ENCODE assay signal across 20 cellular contexts in genomic region chr2:55033921-55034320, GRCh38. TPM values are rescaled to one million over a fixed set of nuclear protein-coding genes. Genes with fewer than 3 reads are reported as not detected.
A peak's percentile ranks its signal among the peaks of the same experiment; 100 is the strongest.
DNase-seq lines count a peak whose midpoint lies in the region; ATAC-seq, FAIRE-seq and TF ChIP-seq lines count a peak whose summit lies in the region.
"Had no signal": no experiment of that assay in that cellular context is flagged by ENCODE, and none has a peak within 500 bp of the region (broad histone marks: within the 10 kb centered on the region; RNA-seq: fewer than 3 reads in every experiment).

No MANE protein-coding gene starts in this region.

- H3K79me2 ChIP-seq in endothelial cell of umbilical vein (ENCODE audit: control insufficient read depth, insufficient read depth, low read length) = peaks cover 100% of the 10 kb centered on the region

- no peak for TF ChIP-seq POLR2A in endothelial cell of umbilical vein (IDR thresholded peaks at IDR 0.05; ENCODE audit: low read depth, low read length)

- intact Hi-C loops in CD8-positive, alpha-beta T cell (cut with DNase I, micrococcal nuclease) = loop anchor here in 1 of 2 experiments (2.0 kb wide), 1 partner anchor 15 kb away; no protein-coding TSS in a partner anchor
- intact Hi-C loops in endothelial cell of umbilical vein (cut with micrococcal nuclease) = no loop called here
- intact Hi-C loops in activated CD8-positive, alpha-beta T cell treated with anti-CD3 and anti-CD28 coated beads for 36 hours (cut with micrococcal nuclease) = no loop called here

- peaks cover 13% of the 10 kb centered on the region for H3K9me3 Mint-ChIP-seq in CD8-positive, alpha-beta T cell
- peaks cover 15% of the 10 kb centered on the region for H3K9me3 Mint-ChIP-seq in activated CD8-positive, alpha-beta T cell treated with anti-CD3 and anti-CD28 coated beads for 36 hours

- 0 out of 22 replicates have a peak overlapping the region, but pooled peaks of 1 of the 11 experiments have one; percentile 12 for H3K27ac ChIP-seq in BLaER1 treated with 17β-estradiol and CSF1 and Interleukin-3, amounts not matched to agents 10 nM and 100 nM
- no peak overlapping the region for H3K27ac ChIP-seq in CD8-positive, alpha-beta T cell (ENCODE audit: low read depth, low read length)
- H3K27ac ChIP-seq in endothelial cell of umbilical vein (ENCODE audit: insufficient read depth, low read depth, low read length) = no peak overlapping the region
- H3K27ac ChIP-seq: SK-N-MC had no signal

- peak overlapping the region in 6 of 11 experiments; percentile 27 to 72 (median 53); a peak in 11 of 22 replicates for H3K4me2 ChIP-seq in BLaER1 treated with 17β-estradiol and CSF1 and Interleukin-3, amounts not matched to agents 10 nM and 100 nM
- H3K4me2 ChIP-seq in endothelial cell of umbilical vein (ENCODE audit: insufficient read depth, low read length) = peak overlapping the region; percentile 5

- peak; percentile 7 for ATAC-seq in CD8-positive, alpha-beta T cell
- ATAC-seq in T-helper 17 cell (no peak), GM18870 (IDR thresholded peaks at IDR 0.05; ENCODE audit: unreplicated experiment) (no peak), GM19324 (IDR thresholded peaks at IDR 0.05; ENCODE audit: low FRiP score, unreplicated experiment) (no peak)
- ATAC-seq in activated CD8-positive, alpha-beta T cell treated with anti-CD3 and anti-CD28 coated beads for 36 hours = no peak

- no TSS peak for BruUV-seq in endothelial cell of umbilical vein (replicated peaks; lab: Mats Ljungman, UMichigan)

- H3K4me3 Mint-ChIP-seq in CD8-positive, alpha-beta T cell = no peak overlapping the region
- no peak overlapping the region for H3K4me3 Mint-ChIP-seq in T-helper 17 cell
- H3K4me3 Mint-ChIP-seq in activated CD8-positive, alpha-beta T cell treated with anti-CD3 and anti-CD28 coated beads for 36 hours = no peak overlapping the region
- H3K4me3 Mint-ChIP-seq: H9 had no signal

- peaks cover 70% of the 10 kb centered on the region for H3K4me1 Mint-ChIP-seq in CD8-positive, alpha-beta T cell (ENCODE audit: low read depth)
- H3K4me1 Mint-ChIP-seq in T-helper 17 cell = peaks cover 16% of the 10 kb centered on the region
- H3K4me1 Mint-ChIP-seq in activated CD8-positive, alpha-beta T cell treated with anti-CD3 and anti-CD28 coated beads for 36 hours (ENCODE audit: low read depth) = peaks cover 63% of the 10 kb centered on the region

- TF ChIP-seq CTCF in CD8-positive, alpha-beta T cell (IDR thresholded peaks at IDR 0.05) = no peak
- no peak for TF ChIP-seq CTCF in endothelial cell of umbilical vein (IDR thresholded peaks at IDR 0.05; ENCODE audit: extremely low read depth in 1 of 2, insufficient read depth in 1 of 2, low read depth in 1 of 2, low read length in 2 of 2)
- no peak for TF ChIP-seq CTCF in activated CD8-positive, alpha-beta T cell treated with anti-CD3 and anti-CD28 coated beads for 36 hours (IDR thresholded peaks at IDR 0.05)

- peaks cover 4 to 81% (median 37%) of the 10 kb centered on the region in 10 experiments; a peak in 19 of 20 replicates for H3K4me1 ChIP-seq in BLaER1 treated with 17β-estradiol and CSF1 and Interleukin-3, amounts not matched to agents 10 nM and 100 nM
- H3K4me1 ChIP-seq in CD8-positive, alpha-beta T cell (ENCODE audit: insufficient read depth, low read length) = peaks cover 18% of the 10 kb centered on the region
- H3K4me1 ChIP-seq in endothelial cell of umbilical vein (ENCODE audit: control insufficient read depth, extremely low read depth, insufficient read depth, low read length) = peaks cover 6% of the 10 kb centered on the region

- no peaks in the 10 kb centered on the region for H3K9me1 ChIP-seq in endothelial cell of umbilical vein (replicated peaks; ENCODE audit: control insufficient read depth, extremely low read depth, insufficient read depth, low read length)

- H2AFZ ChIP-seq in endothelial cell of umbilical vein (ENCODE audit: low read depth, low read length) = no peak overlapping the region
- H2AFZ ChIP-seq: GM23248 had no signal

- no peak for FAIRE-seq in endothelial cell of umbilical vein (lab: Jason Lieb, UNC)

- H3K36me3 ChIP-seq in BLaER1 treated with 17β-estradiol and CSF1 and Interleukin-3, amounts not matched to agents 10 nM and 100 nM = peaks cover 0 to 89% (median 63%) of the 10 kb centered on the region in 11 experiments; a peak in 20 of 22 replicates
- H3K36me3 ChIP-seq in CD8-positive, alpha-beta T cell (ENCODE audit: insufficient read depth, low read length) = no peaks in the 10 kb centered on the region
- no peaks in the 10 kb centered on the region for H3K36me3 ChIP-seq in endothelial cell of umbilical vein (ENCODE audit: control insufficient read depth in 2 of 2, extremely low read depth in 1 of 2, insufficient read depth in 2 of 2, low read length in 2 of 2)

- dilution Hi-C loops in endothelial cell of umbilical vein (cut with MboI; ENCODE audit: extremely low pct_ligation_motif_present, low sequenced_read_pairs) = no loop called here

- peaks cover 19% of the 10 kb centered on the region for H3K36me3 Mint-ChIP-seq in CD8-positive, alpha-beta T cell
- no peaks in the 10 kb centered on the region for H3K36me3 Mint-ChIP-seq in T-helper 17 cell (ENCODE audit: low read depth)
- H3K36me3 Mint-ChIP-seq in activated CD8-positive, alpha-beta T cell treated with anti-CD3 and anti-CD28 coated beads for 36 hours (ENCODE audit: low read depth) = peaks cover 35% of the 10 kb centered on the region

- no peak overlapping the region for H3K9ac ChIP-seq in BLaER1 treated with 17β-estradiol and CSF1 and Interleukin-3, amounts not matched to agents 10 nM and 100 nM
- H3K9ac ChIP-seq in endothelial cell of umbilical vein (replicated peaks; ENCODE audit: extremely low read depth, insufficient read depth, low read length) = no peak overlapping the region
- H3K9ac ChIP-seq: GM23248 had no signal

- H3K9me3 ChIP-seq in BLaER1 treated with 17β-estradiol and CSF1 and Interleukin-3, amounts not matched to agents 10 nM and 100 nM (replicated peaks in 1 of 11) = peaks cover 25 to 48% (median 42%) of the 10 kb centered on the region in 11 experiments
- no peaks in the 10 kb centered on the region for H3K9me3 ChIP-seq in CD8-positive, alpha-beta T cell (ENCODE audit: low read length)
- no peaks in the 10 kb centered on the region for H3K9me3 ChIP-seq in T-helper 17 cell (ENCODE audit: control insufficient read depth, low read length, poor library complexity, severe bottlenecking)
- no peaks in the 10 kb centered on the region for H3K9me3 ChIP-seq in endothelial cell of umbilical vein (replicated peaks; ENCODE audit: control insufficient read depth, insufficient read depth, low read length)

- peak overlapping the region in 1 of 10 experiments; percentile 22; a peak in 1 of 20 replicates for H3K4me3 ChIP-seq in BLaER1 treated with 17β-estradiol and CSF1 and Interleukin-3, amounts not matched to agents 10 nM and 100 nM
- H3K4me3 ChIP-seq in CD8-positive, alpha-beta T cell (ENCODE audit: low read depth, low read length) = no peak overlapping the region
- no peak overlapping the region for H3K4me3 ChIP-seq in endothelial cell of umbilical vein (replicated peaks in 1 of 3; ENCODE audit: insufficient read depth in 1 of 3, low read depth in 1 of 3, low read length in 3 of 3)
- H3K4me3 ChIP-seq: GM23248, SK-N-MC had no signal

- no peak overlapping the region for H3K27ac Mint-ChIP-seq in CD8-positive, alpha-beta T cell
- H3K27ac Mint-ChIP-seq in T-helper 17 cell = peak overlapping the region; percentile 27
- no peak overlapping the region for H3K27ac Mint-ChIP-seq in activated CD8-positive, alpha-beta T cell treated with anti-CD3 and anti-CD28 coated beads for 36 hours

- H3K27me3 ChIP-seq in BLaER1 treated with 17β-estradiol and CSF1 and Interleukin-3, amounts not matched to agents 10 nM and 100 nM = no peaks in the 10 kb centered on the region
- no peaks in the 10 kb centered on the region for H3K27me3 ChIP-seq in CD8-positive, alpha-beta T cell (ENCODE audit: insufficient read depth, low read length)
- no peaks in the 10 kb centered on the region for H3K27me3 ChIP-seq in endothelial cell of umbilical vein (ENCODE audit: control insufficient read depth in 2 of 2, insufficient read depth in 2 of 2, low read length in 2 of 2)

- peaks cover 86 to 100% (median 99%) of the 10 kb centered on the region in 11 experiments for H4K20me1 ChIP-seq in BLaER1 treated with 17β-estradiol and CSF1 and Interleukin-3, amounts not matched to agents 10 nM and 100 nM
- H4K20me1 ChIP-seq in endothelial cell of umbilical vein (replicated peaks; ENCODE audit: control insufficient read depth, extremely low read depth, insufficient read depth, low read length) = peaks cover 60% of the 10 kb centered on the region

- CTCF ChIA-PET in CD8-positive, alpha-beta T cell (lab: Charles Lee) = interaction anchor here (0.5 to 0.8 kb wide), 2 partner anchors 12 to 73 kb away, joined by 3 read pairs; no protein-coding TSS in a partner anchor
- CTCF ChIA-PET in endothelial cell of umbilical vein (lab: Charles Lee) = interaction anchor here (1.4 to 2.3 kb wide), 4 partner anchors 14 to 134 kb away, joined by 3 to 6 read pairs (median 4); partner anchors contain the start of gene RTN4
- CTCF ChIA-PET in activated CD8-positive, alpha-beta T cell treated with anti-CD3 and anti-CD28 coated beads for 36 hours (lab: Charles Lee) = no interaction called here

- POLR2A ChIA-PET in CD8-positive, alpha-beta T cell (lab: Charles Lee) = interaction anchor here (0.6 to 1.6 kb wide), 4 partner anchors 12 to 18 kb away, joined by 3 to 4 read pairs (median 3); partner anchors contain the start of gene RTN4
- POLR2A ChIA-PET in endothelial cell of umbilical vein (lab: Charles Lee) = no interaction called here
- POLR2A ChIA-PET in activated CD8-positive, alpha-beta T cell treated with anti-CD3 and anti-CD28 coated beads for 36 hours (lab: Charles Lee) = interaction anchor here (0.8 to 1.8 kb wide), 3 partner anchors 9 to 23 kb away, joined by 3 to 6 read pairs (median 4); no protein-coding TSS in a partner anchor

- no peaks in the 10 kb centered on the region for H3K27me3 Mint-ChIP-seq in CD8-positive, alpha-beta T cell (ENCODE audit: low read depth)
- no peaks in the 10 kb centered on the region for H3K27me3 Mint-ChIP-seq in T-helper 17 cell
- no peaks in the 10 kb centered on the region for H3K27me3 Mint-ChIP-seq in activated CD8-positive, alpha-beta T cell treated with anti-CD3 and anti-CD28 coated beads for 36 hours

- DNase-seq in CD8-positive, alpha-beta T cell = no peak
- DNase-seq in T-helper 17 cell (no peak), endothelial cell of umbilical vein (ENCODE audit: low read depth, low spot score) (peak; percentile 41)
- no peak for DNase-seq in activated CD8-positive, alpha-beta T cell treated with anti-CD3 and anti-CD28 coated beads for 36 hours
- no peak for DNase-seq in effector CD4-positive, alpha-beta T cell
- DNase-seq: C1 segment of cervical spinal cord, DMS153, DND-41, GM23248, H9, NCI-H1048, NCI-H1694, NCI-H2029 treated with DMSO at 0.1 percent for 48 hours, NCI-H2227 treated with DMSO at 0.1 percent for 48 hours, NCI-H526 treated with DMSO at 0.1 percent for 48 hours, SW 1271 had no signal

RNA-seq across cellular contexts. Expression of gene RTN4, which starts 16.3 kb away (rescaled TPM):
- 10 to 100 TPM; 79.7 to 81.7 TPM for total RNA-seq in CD8-positive, alpha-beta T cell
- total RNA-seq in T-helper 17 cell (100 to 1,000 TPM in 1 of 2 donors, 10 to 100 TPM in 1; 92.7 to 114 TPM), endothelial cell of umbilical vein (472 and 486 TPM in 2 replicates)
- polyA plus RNA-seq in endothelial cell of umbilical vein = 195 and 253 TPM in 2 replicates
- 258 and 287 TPM in 2 replicates for polyA plus RNA-seq in endothelial cell of umbilical vein (2011; cell fraction: cytosol; rRNA removed)
- 221 and 343 TPM in 2 replicates for polyA plus RNA-seq in endothelial cell of umbilical vein (2011; cell fraction: nucleus; rRNA removed)
- polyA plus RNA-seq in endothelial cell of umbilical vein (2012) = 512 and 627 TPM in 2 replicates
- 365 and 404 TPM in 2 replicates for polyA minus RNA-seq in endothelial cell of umbilical vein
- polyA minus RNA-seq in endothelial cell of umbilical vein (2011; cell fraction: cytosol; rRNA and poly(A)+ RNA removed) = 64.9 TPM
- polyA minus RNA-seq in endothelial cell of umbilical vein (2011; cell fraction: nucleus; rRNA and poly(A)+ RNA removed) = 184 and 233 TPM in 2 replicates
- 10 to 100 TPM; 81.5 to 85.0 TPM for total RNA-seq in activated CD8-positive, alpha-beta T cell treated with anti-CD3 and anti-CD28 coated beads for 36 hours
